In genomic region chr16:53519417-53520091, GRCh38 we compare ENCODE assay signal across 12 cellular contexts. TPM values are rescaled to one million over a fixed set of nuclear protein-coding genes. Genes with fewer than 3 reads are reported as not detected.
DNase-seq lines count a peak whose midpoint lies in the region; ATAC-seq and TF ChIP-seq lines count a peak whose summit lies in the region.
"Had no signal": no experiment of that assay in that cellular context is flagged by ENCODE, and none has a peak within 500 bp of the region (broad histone marks: within the 10 kb centered on the region; RNA-seq: fewer than 3 reads in every experiment).

No MANE protein-coding gene starts in this region.

- H3K4me1 Mint-ChIP-seq in activated naive CD8-positive, alpha-beta T cell treated with anti-CD3 and anti-CD28 coated beads for 36 hours = peaks cover 37% of the 10 kb centered on the region
- H3K4me1 Mint-ChIP-seq in memory B cell = peaks cover 36% of the 10 kb centered on the region

- DNase-seq in right cardiac atrium = peak in 1 of 3 donors; percentile 2
- no peak for DNase-seq in cardiac septum (ENCODE audit: low spot score)
- no peak for DNase-seq in activated naive CD8-positive, alpha-beta T cell treated with anti-CD3 and anti-CD28 coated beads for 36 hours
- no peak for DNase-seq in memory B cell (ENCODE audit: low spot score in 2 of 2)
- no peak for DNase-seq in uterus
- no peak for DNase-seq in NCI-H2107 treated with DMSO at 0.1 percent for 48 hours (lab: John Stamatoyannopoulos, UW; ENCODE audit: unreplicated experiment)
- DNase-seq in germinal center (ENCODE audit: low spot score) = no peak
- DNase-seq: amniotic stem cell, erythroblast, pancreas had no signal

- H3K27ac ChIP-seq in right cardiac atrium (ENCODE audit: low read length) (peak overlapping the region; percentile 75), uterus (peak overlapping the region; percentile 65 to 73)
- H3K27ac ChIP-seq: C4-2B had no signal

- peaks cover 2% of the 10 kb centered on the region for H3K9me3 Mint-ChIP-seq in activated naive CD8-positive, alpha-beta T cell treated with anti-CD3 and anti-CD28 coated beads for 36 hours
- H3K9me3 Mint-ChIP-seq in memory B cell = peaks cover 2% of the 10 kb centered on the region

- H3K4me3 ChIP-seq in right cardiac atrium (ENCODE audit: low read length) (no peak overlapping the region), uterus (no peak overlapping the region)
- H3K4me3 ChIP-seq: pancreas had no signal

- H3K4me1 ChIP-seq in right cardiac atrium (ENCODE audit: control insufficient read depth, insufficient read depth, low read length) (peaks cover 3% of the 10 kb centered on the region), uterus (no peaks in the 10 kb centered on the region)
- H3K4me1 ChIP-seq: pancreas had no signal

- H3K9me3 ChIP-seq in right cardiac atrium (ENCODE audit: control insufficient read depth, low read length) (no peaks in the 10 kb centered on the region), uterus (no peaks in the 10 kb centered on the region)
- H3K9me3 ChIP-seq: pancreas had no signal

- TF ChIP-seq CTCF in uterus (IDR thresholded peaks at IDR 0.05) = no peak

- H3K36me3 Mint-ChIP-seq in activated naive CD8-positive, alpha-beta T cell treated with anti-CD3 and anti-CD28 coated beads for 36 hours = peaks cover 7% of the 10 kb centered on the region
- no peaks in the 10 kb centered on the region for H3K36me3 Mint-ChIP-seq in memory B cell

- no peaks in the 10 kb centered on the region for H3K36me3 ChIP-seq in uterus
- H3K36me3 ChIP-seq: pancreas had no signal

- peaks cover 19% of the 10 kb centered on the region for H3K27me3 Mint-ChIP-seq in activated naive CD8-positive, alpha-beta T cell treated with anti-CD3 and anti-CD28 coated beads for 36 hours
- H3K27me3 Mint-ChIP-seq in memory B cell = no peaks in the 10 kb centered on the region

- intact Hi-C loops in right cardiac atrium (cut with DNase I) (no loop called here), cardiac septum (cut with DNase I) (no loop called here), uterus (cut with DNase I; ENCODE audit: low total_unique reads) (no loop called here)

- H3K4me3 Mint-ChIP-seq in activated naive CD8-positive, alpha-beta T cell treated with anti-CD3 and anti-CD28 coated beads for 36 hours = peak overlapping the region; percentile 57
- H3K4me3 Mint-ChIP-seq in memory B cell = peak overlapping the region; percentile 78

- ATAC-seq in right cardiac atrium (no peak), memory B cell (ENCODE audit: low read depth) (no peak), HG03095 (IDR thresholded peaks at IDR 0.05; ENCODE audit: unreplicated experiment) (no peak)

- peak overlapping the region; percentile 80 for H3K27ac Mint-ChIP-seq in activated naive CD8-positive, alpha-beta T cell treated with anti-CD3 and anti-CD28 coated beads for 36 hours
- H3K27ac Mint-ChIP-seq in memory B cell = peak overlapping the region; percentile 96

- 83% methylated on average over 8 of the region's 8 CpGs for WGBS in right cardiac atrium

- H3K27me3 ChIP-seq in right cardiac atrium (ENCODE audit: control insufficient read depth, insufficient read depth) (no peaks in the 10 kb centered on the region), uterus (no peaks in the 10 kb centered on the region)
- H3K27me3 ChIP-seq: pancreas had no signal

- no peak for TF ChIP-seq POLR2A in uterus (IDR thresholded peaks at IDR 0.05)

RNA-seq across cellular contexts. Expression of gene AKTIP, which starts 16.5 kb away (rescaled TPM):
- 10 to 100 TPM; 68.1 to 74.7 (median 70.5) TPM for total RNA-seq in right cardiac atrium
- polyA plus RNA-seq in right cardiac atrium = 49.5 TPM
- total RNA-seq in cardiac septum = 63.1 TPM
- 10 to 100 TPM; 26.6 to 27.1 TPM for total RNA-seq in activated naive CD8-positive, alpha-beta T cell treated with anti-CD3 and anti-CD28 coated beads for 36 hours
- total RNA-seq in uterus = 10 to 100 TPM; 45.0 to 53.7 (median 48.8) TPM
